Comparison of ENCODE assay signal across 8 cellular contexts in the genomic region with DNA sequence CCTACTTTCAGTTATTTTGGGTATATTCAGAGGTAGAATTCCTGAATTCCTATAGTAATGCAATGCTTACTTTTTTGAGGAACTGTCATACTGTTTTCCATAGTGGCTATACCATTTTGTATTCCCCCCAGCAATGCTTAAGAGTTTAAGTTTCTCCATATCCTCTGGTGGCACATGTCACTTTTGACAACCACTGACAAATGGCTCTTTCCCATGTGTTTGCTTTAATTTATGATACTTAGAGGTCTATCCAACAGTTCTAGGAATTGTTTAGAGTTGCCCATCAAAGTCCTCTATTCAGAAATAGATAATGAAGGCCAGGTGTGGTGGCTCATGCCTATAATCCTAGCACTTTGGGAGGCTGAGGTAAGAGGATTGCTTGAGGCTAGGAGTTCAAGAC.
"Had no signal": no experiment of that assay in that cellular context is flagged by ENCODE, and none has a peak within 500 bp of the region (broad histone marks: within the 10 kb centered on the region; RNA-seq: fewer than 3 reads in every experiment).

No MANE protein-coding gene starts in this region.

- ATAC-seq: GM12878 had no signal

- FAIRE-seq: G401.6, GM12878, GM12891, GM12892, GM18507, GM19239 had no signal

- DNase-seq: GDM1, GF-D8 had no signal

- H3K4me3 ChIP-seq: GM12878 had no signal
